In genomic region chr16:3171181-3171854, GRCh38 we compare ENCODE assay signal across 8 cellular contexts. TPM values are rescaled to one million over a fixed set of nuclear protein-coding genes. Genes with fewer than 3 reads are reported as not detected.
DNase-seq lines count a peak whose midpoint lies in the region; ATAC-seq and TF ChIP-seq lines count a peak whose summit lies in the region.

No MANE protein-coding gene starts in this region.

- DNase-seq in GM12864 (ENCODE audit: low read depth) (no peak), NAMALWA (ENCODE audit: low spot score) (no peak), cortex of kidney (lab: John Stamatoyannopoulos, UW) (no peak)
- peak; percentile 51 for DNase-seq in activated naive CD4-positive, alpha-beta T cell treated with anti-CD3 and anti-CD28 coated beads, Interleukin-2, amount 50 U/mL, for 16 hours
- peak in 3 of 9 donors; percentile 44 to 54 (median 49) for DNase-seq in naive thymus-derived CD4-positive, alpha-beta T cell

- peak; percentile 60 for ATAC-seq in naive thymus-derived CD4-positive, alpha-beta T cell
- ATAC-seq in GM19324 (IDR thresholded peaks at IDR 0.05; ENCODE audit: low FRiP score, unreplicated experiment) (no peak), GM19351 (IDR thresholded peaks at IDR 0.05; ENCODE audit: unreplicated experiment) (no peak)

- H3K9me3 Mint-ChIP-seq in naive thymus-derived CD4-positive, alpha-beta T cell, result peaks cover 0 to 3% (median 0%) of the 10 kb centered on the region in 11 donors

- H3K27me3 Mint-ChIP-seq in naive thymus-derived CD4-positive, alpha-beta T cell, result peaks cover 28 to 72% (median 36%) of the 10 kb centered on the region in 5 donors

- H3K4me1 ChIP-seq in KMS-11 (ENCODE audit: low read depth, poor library complexity, severe bottlenecking), result peaks cover 45% of the 10 kb centered on the region
- H3K4me1 ChIP-seq in naive thymus-derived CD4-positive, alpha-beta T cell (ENCODE audit: control insufficient read depth in 2 of 2, insufficient read depth in 2 of 2, low read length in 2 of 2), result peaks cover 29 to 39% of the 10 kb centered on the region in 2 donors

- H4K20me1 ChIP-seq in KMS-11 (ENCODE audit: insufficient read depth), result no peaks in the 10 kb centered on the region

- peaks cover 0 to 5% (median 0%) of the 10 kb centered on the region in 5 donors for H3K36me3 Mint-ChIP-seq in naive thymus-derived CD4-positive, alpha-beta T cell

- CTCF ChIA-PET in naive thymus-derived CD4-positive, alpha-beta T cell (lab: Charles Lee), result interaction anchor here (0.8 to 1.9 kb wide), 7 partner anchors 42 to 292 kb away, joined by 3 to 8 read pairs (median 3); no protein-coding TSS in a partner anchor

- no peak for TF ChIP-seq CTCF in GM12864 (IDR thresholded peaks at IDR 0.05; ENCODE audit: low read depth, low read length, missing control alignments)
- TF ChIP-seq CTCF in KMS-11 (conservative IDR thresholded peaks at IDR 0.05; ENCODE audit: low read depth, low read length), result no peak

- intact Hi-C loops in naive thymus-derived CD4-positive, alpha-beta T cell (cut with micrococcal nuclease), result loop anchor here (1.0 to 5.0 kb wide), 3 partner anchors 17 to 231 kb away; partner anchors contain the start of genes OR1F1 (in 2 of the 2), ZNF174 (in 1 of the 2) and ZSCAN32 (in 1 of the 2)

- peak overlapping the region; percentile 64 for H2AFZ ChIP-seq in KMS-11 (ENCODE audit: low read depth)

- H3K4me3 ChIP-seq in GM12864 (ENCODE audit: low read depth, low read length) (peak overlapping the region; percentile 24), KMS-11 (IDR thresholded peaks at IDR 0.05; ENCODE audit: insufficient read depth, low read depth, low read length) (no peak overlapping the region)
- peak overlapping the region; percentile 46 for H3K4me3 ChIP-seq in naive thymus-derived CD4-positive, alpha-beta T cell (ENCODE audit: low read length)

- H3K27ac Mint-ChIP-seq in naive thymus-derived CD4-positive, alpha-beta T cell, result peak overlapping the region in 6 of 9 donors; percentile 53 to 88 (median 78)

- peaks cover 36% of the 10 kb centered on the region for H3K27me3 ChIP-seq in KMS-11 (ENCODE audit: insufficient read depth, low read depth)
- peaks cover 3 to 37% of the 10 kb centered on the region in 2 donors for H3K27me3 ChIP-seq in naive thymus-derived CD4-positive, alpha-beta T cell (ENCODE audit: control insufficient read depth in 2 of 2, insufficient read depth in 2 of 2, low read length in 2 of 2)

- H3K9me3 ChIP-seq in naive thymus-derived CD4-positive, alpha-beta T cell (ENCODE audit: control insufficient read depth in 2 of 3, low read length in 3 of 3), result no peaks in the 10 kb centered on the region

- peak overlapping the region; percentile 84 for H3K4me2 ChIP-seq in KMS-11

- H3K4me1 Mint-ChIP-seq in naive thymus-derived CD4-positive, alpha-beta T cell, result peaks cover 22 to 42% (median 34%) of the 10 kb centered on the region in 7 donors

- H3K9ac ChIP-seq in KMS-11, result peak overlapping the region; percentile 19; the same call in 1 of the 2 replicates

- H3K79me2 ChIP-seq in KMS-11 (ENCODE audit: insufficient read depth, low read depth), result no peaks in the 10 kb centered on the region

- H3K27ac ChIP-seq in KMS-11, result peak overlapping the region; percentile 59
- H3K27ac ChIP-seq in naive thymus-derived CD4-positive, alpha-beta T cell (ENCODE audit: low read depth, low read length), result no peak overlapping the region

- peak overlapping the region; percentile 69 to 86 (median 82) for H3K4me3 Mint-ChIP-seq in naive thymus-derived CD4-positive, alpha-beta T cell

- H3K36me3 ChIP-seq in KMS-11 (ENCODE audit: insufficient read depth), result no peaks in the 10 kb centered on the region
- H3K36me3 ChIP-seq in naive thymus-derived CD4-positive, alpha-beta T cell (ENCODE audit: control insufficient read depth in 2 of 3, insufficient read depth in 3 of 3, low read length in 3 of 3), result no peaks in the 10 kb centered on the region

- POLR2A ChIA-PET in naive thymus-derived CD4-positive, alpha-beta T cell (lab: Charles Lee), result interaction anchor here (0.7 to 4.4 kb wide), 14 partner anchors 8 to 121 kb away, joined by 3 to 23 read pairs (median 4); partner anchors contain the start of genes ZNF200 and ZNF213

RNA-seq across cellular contexts. Expression of gene OR1F1, which starts 16.7 kb away (rescaled TPM):
- under 1 TPM in 2 of 5 experiments, not detected in 3; 0.38 to 0.41 TPM for total RNA-seq in naive thymus-derived CD4-positive, alpha-beta T cell
- under 1 TPM in 1 of 2 donors, not detected in 1; 0.35 TPM for polyA plus RNA-seq in naive thymus-derived CD4-positive, alpha-beta T cell

RNA-seq across cellular contexts. Expression of gene ZNF213, which starts 36.5 kb away (rescaled TPM):
- total RNA-seq in naive thymus-derived CD4-positive, alpha-beta T cell, result 10 to 100 TPM in 3 of 5 experiments, 1 to 10 TPM in 2; 3.8 to 14.0 (median 11.8) TPM
- polyA plus RNA-seq in naive thymus-derived CD4-positive, alpha-beta T cell, result 1 to 10 TPM; 1.7 to 3.4 TPM

RNA-seq across cellular contexts. Expression of gene ZNF205, which starts 58.9 kb away (rescaled TPM):
- total RNA-seq in naive thymus-derived CD4-positive, alpha-beta T cell, result under 1 TPM in 1 of 5 experiments, not detected in 4; 0.29 TPM
- polyA plus RNA-seq in naive thymus-derived CD4-positive, alpha-beta T cell, result under 1 TPM in 1 of 2 donors, not detected in 1; 0.09 TPM
